Comparison of ENCODE assay signal across 1 cellular context in genomic region chr13:97281028-97281427, GRCh38.
TF ChIP-seq lines count a peak whose summit lies in the region.

No MANE protein-coding gene starts in this region.

TF ChIP-seq in SK-N-SH treated with all-trans-retinoic acid at 6 μM for 48 hours, 23 proteins besides CTCF, POLR2A, EP300 and RAD21 (continued from another document):
- TF ChIP-seq POU6F1 (CRISPR knock-in tag; IDR thresholded peaks at IDR 0.05; ENCODE audit: borderline replicate concordance, low read depth) (no peak), ZNF70 (CRISPR knock-in tag; IDR thresholded peaks at IDR 0.05) (no peak)
